13 cellular contexts compared by ENCODE assay signal in the genomic region with DNA sequence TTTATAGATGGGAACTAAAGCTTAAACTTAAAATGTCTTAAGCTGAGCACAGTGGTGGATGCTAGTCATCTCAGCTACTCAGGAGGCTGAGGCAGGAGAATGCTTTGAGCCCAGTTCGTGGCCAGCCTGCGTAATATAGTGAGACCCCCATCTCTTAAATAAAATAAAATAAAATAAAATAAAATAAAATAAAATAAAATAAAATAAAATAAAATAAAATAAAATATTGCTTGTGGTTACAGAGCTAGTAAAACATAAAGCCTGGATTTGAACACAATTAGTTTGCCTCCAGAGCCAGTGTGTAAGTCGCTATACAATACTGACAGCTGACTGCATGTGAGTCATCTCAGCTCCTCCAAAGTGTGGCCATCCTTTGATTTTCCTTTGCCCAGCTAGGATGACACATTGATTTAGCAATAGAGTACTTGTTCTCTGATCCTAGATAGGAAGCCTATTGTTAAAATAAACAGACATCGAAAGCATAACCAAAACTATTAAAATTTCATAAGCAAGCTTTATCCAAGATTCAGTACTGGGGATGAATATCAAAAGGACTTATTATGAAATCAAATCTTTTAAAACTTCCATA. TPM values are rescaled to one million over a fixed set of nuclear protein-coding genes. Genes with fewer than 3 reads are reported as not detected.
DNase-seq lines count a peak whose midpoint lies in the region; ATAC-seq, FAIRE-seq and TF ChIP-seq lines count a peak whose summit lies in the region.
"Had no signal": no experiment of that assay in that cellular context is flagged by ENCODE, and none has a peak within 500 bp of the region (broad histone marks: within the 10 kb centered on the region; RNA-seq: fewer than 3 reads in every experiment).

No MANE protein-coding gene starts in this region.

- H3K27me3 Mint-ChIP-seq in osteocyte (ENCODE audit: unreplicated experiment), result no peaks in the 10 kb centered on the region
- H3K27me3 Mint-ChIP-seq: memory B cell, progenitor cell of endocrine pancreas had no signal

- no peak overlapping the region for H3K9ac ChIP-seq in kidney (ENCODE audit: low read length in 2 of 2)

- no peaks in the 10 kb centered on the region for H3K36me3 Mint-ChIP-seq in osteocyte (ENCODE audit: unreplicated experiment)
- H3K36me3 Mint-ChIP-seq: memory B cell had no signal

- H3K4me3 Mint-ChIP-seq in osteocyte (ENCODE audit: unreplicated experiment), result no peak overlapping the region
- H3K4me3 Mint-ChIP-seq: memory B cell had no signal

- no peaks in the 10 kb centered on the region for H3K4me1 ChIP-seq in kidney (ENCODE audit: control insufficient read depth in 1 of 2, insufficient read depth in 1 of 2, low read depth in 1 of 2, low read length in 2 of 2)
- H3K4me1 ChIP-seq: suprapubic skin had no signal

- intact Hi-C loops in kidney (cut with DNase I), result no loop called here

- H3K9me3 ChIP-seq in kidney (ENCODE audit: control insufficient read depth in 1 of 2, low read length in 2 of 2), result no peaks in the 10 kb centered on the region
- H3K9me3 ChIP-seq: suprapubic skin had no signal

- DNase-seq in DMS53 treated with DMSO at 0.1 percent for 48 hours (lab: John Stamatoyannopoulos, UW; ENCODE audit: unreplicated experiment) (peak; percentile 46), RPMI7951 (ENCODE audit: low read depth) (peak; percentile 88), epithelial cell of esophagus (ENCODE audit: low read depth) (peak; percentile 93), osteocyte (ENCODE audit: extremely low spot score, unreplicated experiment) (no peak), kidney (no peak), NCI-H2196 (lab: John Stamatoyannopoulos, UW; ENCODE audit: unreplicated experiment) (no peak)
- DNase-seq: activated CD8-positive, alpha-beta memory T cell treated with anti-CD3 and anti-CD28 coated beads, Interleukin-2, amount 50 U/mL, for 4 hours; COR-L47 had no signal

- no peak overlapping the region for H3K4me3 ChIP-seq in epithelial cell of esophagus (ENCODE audit: low read length)
- no peak overlapping the region for H3K4me3 ChIP-seq in kidney (ENCODE audit: low read length in 2 of 2)
- H3K4me3 ChIP-seq: suprapubic skin had no signal

- H3K9me3 Mint-ChIP-seq in osteocyte (ENCODE audit: unreplicated experiment), result no peaks in the 10 kb centered on the region

- no peak overlapping the region for H3K27ac ChIP-seq in kidney (ENCODE audit: low read depth in 2 of 2, low read length in 2 of 2)
- H3K27ac ChIP-seq: suprapubic skin had no signal

- FAIRE-seq in kidney (lab: Jason Lieb, UNC), result no peak

- H3K36me3 ChIP-seq in kidney (ENCODE audit: control insufficient read depth in 1 of 2, insufficient read depth in 2 of 2, low read length in 2 of 2), result no peaks in the 10 kb centered on the region
- H3K36me3 ChIP-seq: suprapubic skin had no signal

- peak overlapping the region; percentile 87 for H3K27ac Mint-ChIP-seq in osteocyte (ENCODE audit: unreplicated experiment)
- H3K27ac Mint-ChIP-seq: memory B cell, progenitor cell of endocrine pancreas had no signal

- TF ChIP-seq CTCF in epithelial cell of esophagus (IDR thresholded peaks at IDR 0.05; ENCODE audit: insufficient read depth, low read depth, low read length, missing control alignments) (no peak), osteocyte (IDR thresholded peaks at IDR 0.05) (no peak), kidney (IDR thresholded peaks at IDR 0.05; ENCODE audit: borderline replicate concordance, extremely low read depth, insufficient read depth) (no peak)

- ATAC-seq in GM18502 (IDR thresholded peaks at IDR 0.05; ENCODE audit: poor library complexity, unreplicated experiment) (no peak), HG03025 (IDR thresholded peaks at IDR 0.05; ENCODE audit: low FRiP score, unreplicated experiment) (no peak)

- peaks cover 37% of the 10 kb centered on the region for H3K4me1 Mint-ChIP-seq in osteocyte (ENCODE audit: unreplicated experiment)
- H3K4me1 Mint-ChIP-seq: memory B cell had no signal

RNA-seq across cellular contexts. Expression of a gene that starts 21.0 kb away (rescaled TPM):
- 191 and 198 TPM in 2 replicates for total RNA-seq in RPMI7951 (2014; rRNA removed; shearing (Covaris generic))
- total RNA-seq in osteocyte, result 84.1 and 88.0 TPM in 2 replicates
- 19.1 TPM for total RNA-seq in kidney
- 7.1 TPM for polyA plus RNA-seq in kidney (ENCODE audit: insufficient read depth, low read depth, low replicate concordance)

Comparison
In these comparisons a context has a peak if more than half of its experiments do, and no peak if none do; other contexts are left out.
1. DNase-seq: peak in DMS53 treated with DMSO at 0.1 percent for 48 hours (single experiment), RPMI7951 (single experiment) and epithelial cell of esophagus (single experiment); none in osteocyte (single experiment), kidney (single experiment) and NCI-H2196 (single experiment).